In genomic region chr11:15896544-15896943, GRCh38 we compare ENCODE assay signal across 18 cellular contexts.
DNase-seq lines count a peak whose midpoint lies in the region; ATAC-seq and TF ChIP-seq lines count a peak whose summit lies in the region.
"Had no signal": no experiment of that assay in that cellular context is flagged by ENCODE, and none has a peak within 500 bp of the region (broad histone marks: within the 10 kb centered on the region; RNA-seq: fewer than 3 reads in every experiment).

No MANE protein-coding gene starts in this region.

- peaks cover 0 to 2% (median 0%) of the 10 kb centered on the region in 5 experiments for H3K9me3 Mint-ChIP-seq in brain
- H3K9me3 Mint-ChIP-seq: GM23338 had no signal

- H2AFZ ChIP-seq in mesenchymal stem cell (ENCODE audit: low read depth, low read length): no peak overlapping the region
- H2AFZ ChIP-seq: GM23338 had no signal

- no peaks in the 10 kb centered on the region for H3K27me3 Mint-ChIP-seq in brain

- H3K36me3 ChIP-seq in mesenchymal stem cell (ENCODE audit: control insufficient read depth in 1 of 2, insufficient read depth in 2 of 2, low read depth in 1 of 2, low read length in 2 of 2) (no peaks in the 10 kb centered on the region), neutrophil (no peaks in the 10 kb centered on the region), gastrocnemius medialis (no peaks in the 10 kb centered on the region)

- no peak overlapping the region for H3K23ac ChIP-seq in mesenchymal stem cell (ENCODE audit: low read length in 2 of 2)

- WGBS in mesenchymal stem cell: 96% methylated on average over 3 of the region's 3 CpGs

- peak overlapping the region in 1 of 2 experiments; percentile 95 for H3K4ac ChIP-seq in mesenchymal stem cell (ENCODE audit: low read depth in 1 of 2, low read length in 2 of 2)

- H4K8ac ChIP-seq in mesenchymal stem cell (ENCODE audit: low read length): no peak overlapping the region

- no peak overlapping the region for H2BK120ac ChIP-seq in mesenchymal stem cell (ENCODE audit: low read depth, low read length)

- no peaks in the 10 kb centered on the region for H3K79me1 ChIP-seq in mesenchymal stem cell (replicated peaks; ENCODE audit: low read length, poor library complexity, severe bottlenecking)

- peak overlapping the region; percentile 60 to 95 for H2BK12ac ChIP-seq in mesenchymal stem cell (ENCODE audit: low read length in 2 of 2)

- peak overlapping the region in 1 of 2 experiments; percentile 5 for H3K18ac ChIP-seq in mesenchymal stem cell (ENCODE audit: low read depth in 1 of 2, low read length in 2 of 2)

- no peak for TF ChIP-seq CTCF in brain (conservative IDR thresholded peaks at IDR 0.05)
- TF ChIP-seq CTCF in neutrophil (IDR thresholded peaks at IDR 0.05): no peak
- TF ChIP-seq CTCF in gastrocnemius medialis (IDR thresholded peaks at IDR 0.05 in 4 of 5, conservative IDR thresholded peaks at IDR 0.05 in 1 of 5): no peak

- H2BK5ac ChIP-seq in mesenchymal stem cell (ENCODE audit: low read depth, low read length, poor library complexity, severe bottlenecking): no peak overlapping the region

- H4K91ac ChIP-seq in mesenchymal stem cell (ENCODE audit: low read length): no peak overlapping the region

- H2BK15ac ChIP-seq in mesenchymal stem cell (ENCODE audit: low read depth, poor library complexity, severe bottlenecking): no peak overlapping the region

- no peak overlapping the region for H2AK5ac ChIP-seq in mesenchymal stem cell (ENCODE audit: low read length, severe bottlenecking)

- intact Hi-C loops in gastrocnemius medialis (cut with DNase I; ENCODE audit: low total_unique reads): no loop called here

- H3K27me3 ChIP-seq in mesenchymal stem cell (ENCODE audit: control insufficient read depth in 1 of 2, insufficient read depth in 1 of 2, low read length in 2 of 2) (peaks cover 0 to 60% of the 10 kb centered on the region in 2 experiments), neutrophil (no peaks in the 10 kb centered on the region), gastrocnemius medialis (no peaks in the 10 kb centered on the region)

- peak overlapping the region in 3 of 5 experiments; percentile 40 to 59 (median 56) for H3K27ac Mint-ChIP-seq in brain
- H3K27ac Mint-ChIP-seq: CD4-positive, alpha-beta memory T cell; GM23338 had no signal

- no peaks in the 10 kb centered on the region for H3K4me1 ChIP-seq in mesenchymal stem cell (ENCODE audit: control insufficient read depth, insufficient read depth, low read depth, low read length)
- peaks cover 21 to 22% of the 10 kb centered on the region in 2 experiments for H3K4me1 ChIP-seq in neutrophil (ENCODE audit: control insufficient read depth in 1 of 2, insufficient read depth in 1 of 2, low read depth in 1 of 2, low read length in 1 of 2)
- peaks cover 15 to 18% of the 10 kb centered on the region in 2 donors for H3K4me1 ChIP-seq in gastrocnemius medialis

- DNase-seq in mesenchymal stem cell (no peak), gastrocnemius medialis (peak; percentile 28 to 63), HUDEP-2 (lab: John Stamatoyannopoulos, UW; ENCODE audit: unreplicated experiment in 76 of 76) (no peak)
- no peak for DNase-seq in activated naive CD4-positive, alpha-beta T cell (lab: John Stamatoyannopoulos, UW)
- no peak for DNase-seq in activated CD4-positive, CD25-positive, alpha-beta regulatory T cell (lab: John Stamatoyannopoulos, UW)
- DNase-seq: C1 segment of cervical spinal cord; Calu3; CD4-positive, alpha-beta memory T cell; COR-L47; DMS53; DMS79 treated with DMSO at 0.1 percent for 48 hours; GF-D8; H7; HCEC 1CT had no signal

- ATAC-seq in gastrocnemius medialis (peak; percentile 56 to 90), HG02981 (IDR thresholded peaks at IDR 0.05; ENCODE audit: unreplicated experiment) (no peak)

- H3K27ac ChIP-seq in mesenchymal stem cell (ENCODE audit: low read length, poor library complexity, severe bottlenecking) (no peak overlapping the region), neutrophil (peak overlapping the region; percentile 62), gastrocnemius medialis (peak overlapping the region in 3 of 4 donors; percentile 2 to 49 (median 3))

- H3K4me3 ChIP-seq in mesenchymal stem cell (ENCODE audit: insufficient read depth in 1 of 2, low read depth in 1 of 2, low read length in 2 of 2): no peak overlapping the region
- no peak overlapping the region for H3K4me3 ChIP-seq in neutrophil (ENCODE audit: low read depth in 1 of 2, low read length in 1 of 2)
- no peak overlapping the region for H3K4me3 ChIP-seq in gastrocnemius medialis
- H3K4me3 ChIP-seq: GM23338 had no signal

- no peak overlapping the region for H3K4me2 ChIP-seq in mesenchymal stem cell (ENCODE audit: low read length, poor library complexity, severe bottlenecking)
- H3K4me2 ChIP-seq: GM23338 had no signal

- in situ Hi-C loops in gastrocnemius medialis (cut with MboI; ENCODE audit: low sequenced_read_pairs in 4 of 4): no loop called here

- H3K4me3 Mint-ChIP-seq in brain: no peak overlapping the region
- H3K4me3 Mint-ChIP-seq: CD4-positive, alpha-beta memory T cell; GM23338 had no signal

- no peak overlapping the region for H3K9ac ChIP-seq in mesenchymal stem cell (ENCODE audit: low read length)

- H3K14ac ChIP-seq in mesenchymal stem cell (ENCODE audit: low read length in 2 of 2): no peak overlapping the region

- TF ChIP-seq POLR2A in gastrocnemius medialis (IDR thresholded peaks at IDR 0.05): no peak

- H3K36me3 Mint-ChIP-seq in brain: no peaks in the 10 kb centered on the region
- H3K36me3 Mint-ChIP-seq: CD4-positive, alpha-beta memory T cell had no signal

- H3K9me3 ChIP-seq in mesenchymal stem cell (ENCODE audit: control insufficient read depth, low read length) (no peaks in the 10 kb centered on the region), neutrophil (no peaks in the 10 kb centered on the region), gastrocnemius medialis (no peaks in the 10 kb centered on the region)

- peaks cover 41% of the 10 kb centered on the region for H3K4me1 Mint-ChIP-seq in brain
- H3K4me1 Mint-ChIP-seq: CD4-positive, alpha-beta memory T cell had no signal

Comparison
In these comparisons a context has a peak if more than half of its experiments do, and no peak if none do; other contexts are left out.
1. DNase-seq: peak in gastrocnemius medialis (2 of 2); none in mesenchymal stem cell (single experiment), HUDEP-2 (0 of 76), activated naive CD4-positive, alpha-beta T cell (0 of 4) and activated CD4-positive, CD25-positive, alpha-beta regulatory T cell (0 of 4).